Comparison of ENCODE assay signal across 9 cellular contexts in genomic region chr17:57899391-57899790, GRCh38. TPM values are rescaled to one million over a fixed set of nuclear protein-coding genes. Genes with fewer than 3 reads are reported as not detected.
DNase-seq lines count a peak whose midpoint lies in the region; ATAC-seq, FAIRE-seq and TF ChIP-seq lines count a peak whose summit lies in the region.
"Had no signal": no experiment of that assay in that cellular context is flagged by ENCODE, and none has a peak within 500 bp of the region (broad histone marks: within the 10 kb centered on the region; RNA-seq: fewer than 3 reads in every experiment).

No MANE protein-coding gene starts in this region.

- H3K36me3 Mint-ChIP-seq in endodermal cell (ENCODE audit: low read depth) (no peaks in the 10 kb centered on the region), nephron (ENCODE audit: low read depth) (no peaks in the 10 kb centered on the region)

- H3K9me3 ChIP-seq in A549 (no peaks in the 10 kb centered on the region), endodermal cell (ENCODE audit: control insufficient read depth, low read length) (no peaks in the 10 kb centered on the region)

- no peaks in the 10 kb centered on the region for H3K27me3 ChIP-seq in endodermal cell (ENCODE audit: control insufficient read depth, insufficient read depth, low read length, poor library complexity, severe bottlenecking)

- TF ChIP-seq RAD21 in A549 (conservative IDR thresholded peaks at IDR 0.05 in 1 of 2, IDR thresholded peaks at IDR 0.05 in 1 of 2) = no peak

- H3K27ac Mint-ChIP-seq in endodermal cell (peak overlapping the region; percentile 92), nephron (peak overlapping the region; percentile 92 to 95 (median 94))

- peak overlapping the region; percentile 40 for H3K4me2 ChIP-seq in A549

- no peak for TF ChIP-seq EP300 in A549 (IDR thresholded peaks at IDR 0.05)

- H3K27ac ChIP-seq in A549 = peak overlapping the region; percentile 94 to 97
- H3K27ac ChIP-seq in endodermal cell (ENCODE audit: low read depth, low read length) = peak overlapping the region; percentile 99

- ATAC-seq in A549 (no peak), HG02763 (IDR thresholded peaks at IDR 0.05; ENCODE audit: unreplicated experiment) (no peak), HG03520 (IDR thresholded peaks at IDR 0.05; ENCODE audit: unreplicated experiment) (no peak)

- H3K9ac ChIP-seq in endodermal cell (ENCODE audit: extremely low read depth, low read length, poor library complexity, severe bottlenecking) = no peak overlapping the region

- TF ChIP-seq CTCF in A549 (IDR thresholded peaks at IDR 0.05) (no peak), endodermal cell (conservative IDR thresholded peaks at IDR 0.05) (no peak), nephron (IDR thresholded peaks at IDR 0.05; ENCODE audit: unreplicated experiment in 3 of 3) (no peak)

- CTCF ChIA-PET in A549 (lab: Yijun Ruan, JAX) = interaction anchor here (0.6 to 23.5 kb wide), 15 partner anchors 7 to 725 kb away, joined by 3 to 859 read pairs (median 6); partner anchors contain the start of genes CUEDC1 and MRPS23

- no peak overlapping the region for H3K4me3 Mint-ChIP-seq in endodermal cell
- H3K4me3 Mint-ChIP-seq in nephron = peak overlapping the region in 2 of 3 experiments; percentile 10 to 45

- POLR2A ChIA-PET in A549 (lab: Yijun Ruan, JAX) = interaction anchor here (0.9 to 1.8 kb wide), 3 partner anchors 12 to 56 kb away, joined by 3 to 8 read pairs (median 3); partner anchors contain the start of gene CUEDC1

- WGBS in A549 (ENCODE audit: missing lambda C conversion rate) = 86% methylated on average over 8 of the region's 8 CpGs
- WGBS in endodermal cell (ENCODE audit: insufficient coverage in 1 of 2, insufficient read length in 1 of 2), 2 experiments = 86 to 100% methylated on average over 1 to 8 of the region's 8 CpGs

- H3K27me3 Mint-ChIP-seq in endodermal cell (ENCODE audit: insufficient read depth) (no peaks in the 10 kb centered on the region), nephron (ENCODE audit: low read depth) (no peaks in the 10 kb centered on the region)

- FAIRE-seq in A549 (lab: Jason Lieb, UNC) (no peak), RCC 7860 (lab: Jason Lieb, UNC) (no peak)

- no peaks in the 10 kb centered on the region for H3K36me3 ChIP-seq in endodermal cell (ENCODE audit: control insufficient read depth, insufficient read depth, low read length)

- TF ChIP-seq POLR2A in A549 (IDR thresholded peaks at IDR 0.05; ENCODE audit: low read length) = no peak

- no peak for DNase-seq in A549 (ENCODE audit: low read depth in 1 of 2, low spot score in 1 of 2)
- DNase-seq in MV-4-11 (lab: John Stamatoyannopoulos, UW) = peak; percentile 75
- no peak for DNase-seq in endodermal cell
- DNase-seq in RCC 7860 (ENCODE audit: low spot score) = no peak
- DNase-seq in stimulated activated CD4-positive, alpha-beta T cell treated with anti-CD3 and anti-CD28 coated beads, Interleukin-15, amount 100 ng/mL, for 24 hours = no peak
- DNase-seq: activated CD4-positive, alpha-beta T cell treated with anti-CD3 and anti-CD28 coated beads for 1 hour had no signal

- H3K4me3 ChIP-seq in A549 (no peak overlapping the region), endodermal cell (ENCODE audit: low read length) (no peak overlapping the region)

- H3K4me1 Mint-ChIP-seq in endodermal cell (peaks cover 58% of the 10 kb centered on the region), nephron (peaks cover 81% of the 10 kb centered on the region)

- H3K9me3 Mint-ChIP-seq in endodermal cell = no peaks in the 10 kb centered on the region
- H3K9me3 Mint-ChIP-seq in nephron = no peaks in the 10 kb centered on the region

- H3K4me1 ChIP-seq in A549 (peaks cover 85% of the 10 kb centered on the region), endodermal cell (ENCODE audit: control insufficient read depth, insufficient read depth, low read length) (peaks cover 39% of the 10 kb centered on the region)

TF ChIP-seq in A549, 52 proteins besides CTCF, POLR2A, EP300 and RAD21:
- TF ChIP-seq PBX3 (IDR thresholded peaks at IDR 0.05) (no peak), CHD4 (IDR thresholded peaks at IDR 0.05; ENCODE audit: borderline replicate concordance) (no peak), MAFK (IDR thresholded peaks at IDR 0.05; ENCODE audit: partially characterized antibody) (no peak), CEBPB (IDR thresholded peaks at IDR 0.05) (no peak), ZFP36 (IDR thresholded peaks at IDR 0.05; ENCODE audit: borderline replicate concordance, partially characterized antibody) (no peak), FOSL2 (IDR thresholded peaks at IDR 0.05) (no peak), FOSL2 (CRISPR knock-in tag; IDR thresholded peaks at IDR 0.05) (no peak), FOSB (CRISPR knock-in tag; IDR thresholded peaks at IDR 0.05) (no peak), JUN (IDR thresholded peaks at IDR 0.05) (0 out of 5 replicates have a peak, but pooled peaks of 1 of the 2 experiments have one; percentile 15), POLR2AphosphoS2 (conservative IDR thresholded peaks at IDR 0.05; ENCODE audit: low read length) (no peak), MAX (IDR thresholded peaks at IDR 0.05) (peak; percentile 43; the same call in 1 of the 2 replicates), TP53 (CRISPR knock-in tag; IDR thresholded peaks at IDR 0.05) (no peak), GATA3 (IDR thresholded peaks at IDR 0.05; ENCODE audit: borderline replicate concordance) (no peak), SREBF2 (IDR thresholded peaks at IDR 0.05) (no peak), BHLHE40 (IDR thresholded peaks at IDR 0.05; ENCODE audit: low read depth, low read length) (no peak)

RNA-seq across cellular contexts. Expression of gene MRPS23, which starts 49.5 kb away (rescaled TPM):
- 73.2 and 110 TPM in 2 replicates for polyA plus RNA-seq in A549 (2011; rRNA removed)
- 96.6 and 104 TPM in 2 replicates for polyA plus RNA-seq in A549 (2012; cell fraction: cytosol; rRNA removed)
- polyA plus RNA-seq in A549 (2012; cell fraction: nucleus; rRNA removed) = 45.7 and 49.9 TPM in 2 replicates
- 140 to 164 TPM (median 153 TPM) in 3 replicates for polyA plus RNA-seq in A549 (2017; fragmentation: RNase III; extraction: RNeasy Plus Mini Kit Qiagen cat#74134 plus additional on column Dnase treatment)
- polyA minus RNA-seq in A549 (2011; rRNA and poly(A)+ RNA removed) = 36.4 and 52.6 TPM in 2 replicates
- total RNA-seq in endodermal cell = 10 to 100 TPM; 43.9 to 49.2 TPM
- 40.1 TPM for polyA plus RNA-seq in endodermal cell (2013, experiment 1 of 2)
- 41.1 TPM for polyA plus RNA-seq in endodermal cell (2013, experiment 2 of 2)

RNA-seq across cellular contexts. Expression of gene CUEDC1, which starts 55.8 kb away (rescaled TPM):
- polyA plus RNA-seq in A549 (2011; rRNA removed) (44.3 and 54.8 TPM in 2 replicates), A549 (2017; fragmentation: RNase III; extraction: RNeasy Plus Mini Kit Qiagen cat#74134 plus additional on column Dnase treatment) (70.7 to 103 TPM (median 90.6 TPM) in 3 replicates)
- polyA plus RNA-seq in A549 (2012; cell fraction: cytosol; rRNA removed) = 47.9 and 48.0 TPM in 2 replicates
- 222 and 260 TPM in 2 replicates for polyA plus RNA-seq in A549 (2012; cell fraction: nucleus; rRNA removed)
- polyA minus RNA-seq in A549 (2011; rRNA and poly(A)+ RNA removed) = 20.1 and 41.6 TPM in 2 replicates
- total RNA-seq in endodermal cell = 10 to 100 TPM; 11.0 to 18.7 TPM
- polyA plus RNA-seq in endodermal cell (2013, experiment 1 of 2) = 43.5 TPM
- polyA plus RNA-seq in endodermal cell (2013, experiment 2 of 2) = 39.6 TPM
